Comparison of ENCODE assay signal across 23 cellular contexts in the genomic region with DNA sequence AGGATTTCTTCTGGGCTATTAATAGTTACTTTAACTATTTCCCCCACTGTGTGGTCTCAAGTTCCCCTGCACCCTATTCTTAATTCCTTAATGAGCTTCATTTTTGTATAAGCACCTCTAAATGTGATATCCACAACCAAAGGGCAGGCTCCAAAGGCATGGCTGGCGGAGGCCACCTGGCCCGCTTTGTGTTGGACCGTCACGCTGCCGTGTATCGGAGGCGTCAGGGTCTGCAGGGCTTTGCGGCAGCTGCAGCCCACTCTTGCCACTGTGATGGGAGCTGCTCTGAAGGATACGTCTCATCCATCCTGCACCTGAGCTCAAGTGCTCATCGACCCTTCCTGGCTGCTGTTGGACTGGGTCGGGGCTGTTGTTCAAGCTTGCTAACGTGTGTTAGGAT.
A peak's percentile ranks its signal among the peaks of the same experiment; 100 is the strongest.
DNase-seq lines count a peak whose midpoint lies in the region; ATAC-seq and TF ChIP-seq lines count a peak whose summit lies in the region.
"Had no signal": no experiment of that assay in that cellular context is flagged by ENCODE, and none has a peak within 500 bp of the region (broad histone marks: within the 10 kb centered on the region; RNA-seq: fewer than 3 reads in every experiment).

No MANE protein-coding gene starts in this region.

- H3K4me3 ChIP-seq in SK-N-SH (ENCODE audit: low read depth in 2 of 2, low read length in 1 of 2): no peak overlapping the region
- H3K4me3 ChIP-seq in suprapubic skin: no peak overlapping the region
- H3K4me3 ChIP-seq: tibial nerve had no signal

- H3K9ac ChIP-seq in SK-N-SH: no peak overlapping the region

- H3K27ac ChIP-seq in SK-N-SH (ENCODE audit: low read depth in 2 of 2, low read length in 1 of 2): peak overlapping the region; percentile 88 to 90; a peak in 3 of 4 replicates
- H3K27ac ChIP-seq in VCaP: peak overlapping the region; percentile 90
- H3K27ac ChIP-seq in suprapubic skin: peak overlapping the region; percentile 43

- CTCF ChIA-PET in SK-N-SH (lab: Yijun Ruan, JAX): interaction anchor here (1.1 to 3.9 kb wide), 3 partner anchors 10 to 40 kb away, joined by 3 to 21 read pairs (median 3); no protein-coding TSS in a partner anchor

- no peak overlapping the region for H2AFZ ChIP-seq in SK-N-SH (ENCODE audit: low read depth)

- H3K27me3 ChIP-seq in SK-N-SH (ENCODE audit: insufficient read depth) (no peaks in the 10 kb centered on the region), suprapubic skin (no peaks in the 10 kb centered on the region)
- H3K27me3 ChIP-seq: tibial nerve had no signal

- TF ChIP-seq CTCF in SK-N-SH (IDR thresholded peaks at IDR 0.05) (no peak), VCaP (conservative IDR thresholded peaks at IDR 0.05) (no peak), nephron (IDR thresholded peaks at IDR 0.05; ENCODE audit: unreplicated experiment in 3 of 3) (no peak), suprapubic skin (IDR thresholded peaks at IDR 0.05) (no peak)

- H3K27ac Mint-ChIP-seq in nephron: peak overlapping the region; percentile 87 to 94 (median 93)
- no peak overlapping the region for H3K27ac Mint-ChIP-seq in stimulated activated memory B cell treated with anti-CD40 and anti-IgM and Interleukin-4, amounts not matched to agents 10 μg/mL and 1 μg/mL and 100 μg/mL, for 72 hours
- H3K27ac Mint-ChIP-seq: activated CD8-positive, alpha-beta memory T cell treated with anti-CD3 and anti-CD28 coated beads, Interleukin-2, amount 10 ng/mL, durations not matched to agents 7 days and 5 days; T-cell had no signal

- DNase-seq in SK-N-SH: no peak
- DNase-seq in suprapubic skin (ENCODE audit: low spot score in 2 of 2): no peak
- DNase-seq in activated CD8-positive, alpha-beta memory T cell treated with anti-CD3 and anti-CD28 coated beads for 24 hours: no peak
- no peak for DNase-seq in activated CD4-positive, alpha-beta T cell treated with anti-CD3 and anti-CD28 coated beads, Interleukin-2, amount 50 U/mL, for 1 hour
- DNase-seq: activated CD4-positive, CD25-positive, alpha-beta regulatory T cell; activated CD8-positive, alpha-beta memory T cell treated with anti-CD3 and anti-CD28 coated beads, Interleukin-2, amount 10 ng/mL, durations not matched to agents 7 days and 5 days; anterior cingulate cortex; CD4-positive, CD25-positive, alpha-beta regulatory T cell; DND-41; foreskin melanocyte; left ventricle myocardium superior; naive thymus-derived CD4-positive, alpha-beta T cell; NCI-H2029; NCI-H748 treated with DMSO at 0.1 percent for 48 hours; stimulated activated CD4-positive, alpha-beta T cell treated with anti-CD3 and anti-CD28 coated beads, Interleukin-4, amount 100 ng/mL, for 1 hour; T-cell had no signal

- no peaks in the 10 kb centered on the region for H3K9me3 Mint-ChIP-seq in nephron
- no peaks in the 10 kb centered on the region for H3K9me3 Mint-ChIP-seq in stimulated activated memory B cell treated with anti-CD40 and anti-IgM and Interleukin-4, amounts not matched to agents 10 μg/mL and 1 μg/mL and 100 μg/mL, for 72 hours
- H3K9me3 Mint-ChIP-seq: CD4-positive, CD25-positive, alpha-beta regulatory T cell; naive thymus-derived CD4-positive, alpha-beta T cell; T-cell had no signal

- H3K9me3 ChIP-seq in SK-N-SH (no peaks in the 10 kb centered on the region), suprapubic skin (no peaks in the 10 kb centered on the region)
- H3K9me3 ChIP-seq: tibial nerve had no signal

- H3F3A ChIP-seq in SK-N-SH (replicated peaks; ENCODE audit: insufficient read depth): peaks cover 19% of the 10 kb centered on the region

- ATAC-seq in SK-N-SH treated with all-trans-retinoic acid at 6 μM for 48 hours: no peak
- no peak for ATAC-seq in stimulated activated memory B cell treated with anti-CD40 and anti-IgM and Interleukin-4, amounts not matched to agents 10 μg/mL and 1 μg/mL and 100 μg/mL, for 72 hours
- ATAC-seq: activated CD8-positive, alpha-beta memory T cell treated with anti-CD3 and anti-CD28 coated beads, Interleukin-2, amount 10 ng/mL, durations not matched to agents 7 days and 5 days; HCT116; left ventricle myocardium superior; naive thymus-derived CD4-positive, alpha-beta T cell; sciatic nerve; T-cell had no signal

- H3K36me3 Mint-ChIP-seq in nephron (ENCODE audit: low read depth): no peaks in the 10 kb centered on the region
- H3K36me3 Mint-ChIP-seq in stimulated activated memory B cell treated with anti-CD40 and anti-IgM and Interleukin-4, amounts not matched to agents 10 μg/mL and 1 μg/mL and 100 μg/mL, for 72 hours: peaks cover 12% of the 10 kb centered on the region
- H3K36me3 Mint-ChIP-seq: activated CD8-positive, alpha-beta memory T cell treated with anti-CD3 and anti-CD28 coated beads, Interleukin-2, amount 10 ng/mL, durations not matched to agents 7 days and 5 days; CD4-positive, CD25-positive, alpha-beta regulatory T cell had no signal

- peaks cover 70% of the 10 kb centered on the region for H3K4me1 Mint-ChIP-seq in nephron
- H3K4me1 Mint-ChIP-seq in stimulated activated memory B cell treated with anti-CD40 and anti-IgM and Interleukin-4, amounts not matched to agents 10 μg/mL and 1 μg/mL and 100 μg/mL, for 72 hours: peaks cover 75% of the 10 kb centered on the region

- 100% methylated on average over 5 of the region's 12 CpGs for WGBS in SK-N-SH (ENCODE audit: low lambda C conversion rate)
- 96% methylated on average over 12 of the region's 12 CpGs for WGBS in suprapubic skin

- peak overlapping the region in 1 of 3 experiments; percentile 35 for H3K4me3 Mint-ChIP-seq in nephron
- H3K4me3 Mint-ChIP-seq in stimulated activated memory B cell treated with anti-CD40 and anti-IgM and Interleukin-4, amounts not matched to agents 10 μg/mL and 1 μg/mL and 100 μg/mL, for 72 hours: no peak overlapping the region
- H3K4me3 Mint-ChIP-seq: activated CD8-positive, alpha-beta memory T cell treated with anti-CD3 and anti-CD28 coated beads, Interleukin-2, amount 10 ng/mL, durations not matched to agents 7 days and 5 days; CD4-positive, CD25-positive, alpha-beta regulatory T cell; naive thymus-derived CD4-positive, alpha-beta T cell; T-cell had no signal

- peaks cover 24 to 35% of the 10 kb centered on the region in 2 experiments; a peak in 3 of 4 replicates for H3K4me1 ChIP-seq in SK-N-SH (ENCODE audit: control insufficient read depth in 1 of 2, insufficient read depth in 2 of 2, low read depth in 1 of 2, low read length in 1 of 2)
- peaks cover 45% of the 10 kb centered on the region for H3K4me1 ChIP-seq in suprapubic skin

- TF ChIP-seq POLR2A in suprapubic skin (IDR thresholded peaks at IDR 0.05): no peak

- H3K4me2 ChIP-seq in SK-N-SH: no peak overlapping the region

- no peaks in the 10 kb centered on the region for H3K9me2 ChIP-seq in SK-N-SH

- TF ChIP-seq RAD21 in SK-N-SH (IDR thresholded peaks at IDR 0.05; ENCODE audit: low read length): no peak

- no peak for TF ChIP-seq EP300 in SK-N-SH (IDR thresholded peaks at IDR 0.05; ENCODE audit: borderline replicate concordance in 1 of 2, low read depth in 1 of 2, low read length in 1 of 2)
- TF ChIP-seq EP300 in suprapubic skin (IDR thresholded peaks at IDR 0.05): no peak

- H3K79me2 ChIP-seq in SK-N-SH (ENCODE audit: insufficient read depth): peaks cover 97% of the 10 kb centered on the region

- POLR2A ChIA-PET in SK-N-SH (lab: Yijun Ruan, JAX): interaction anchor here (0.6 kb wide), 1 partner anchor 439 kb away, joined by 3 read pairs; no protein-coding TSS in a partner anchor

- H3K27me3 Mint-ChIP-seq in nephron (ENCODE audit: low read depth): no peaks in the 10 kb centered on the region
- no peaks in the 10 kb centered on the region for H3K27me3 Mint-ChIP-seq in stimulated activated memory B cell treated with anti-CD40 and anti-IgM and Interleukin-4, amounts not matched to agents 10 μg/mL and 1 μg/mL and 100 μg/mL, for 72 hours
- H3K27me3 Mint-ChIP-seq: activated CD8-positive, alpha-beta memory T cell treated with anti-CD3 and anti-CD28 coated beads, Interleukin-2, amount 10 ng/mL, durations not matched to agents 7 days and 5 days; CD4-positive, CD25-positive, alpha-beta regulatory T cell; naive thymus-derived CD4-positive, alpha-beta T cell; T-cell had no signal

- H3K36me3 ChIP-seq in SK-N-SH (replicated peaks in 1 of 2; ENCODE audit: control insufficient read depth in 1 of 2, insufficient read depth in 2 of 2, low read length in 1 of 2) (no peaks in the 10 kb centered on the region), suprapubic skin (no peaks in the 10 kb centered on the region)
- H3K36me3 ChIP-seq: tibial nerve had no signal

- H4K20me1 ChIP-seq in SK-N-SH (ENCODE audit: insufficient read depth): peaks cover 12% of the 10 kb centered on the region; the same call in 1 of the 2 replicates

TF ChIP-seq in SK-N-SH, 30 proteins besides CTCF, POLR2A, EP300 and RAD21 (continues in another document):
- TF ChIP-seq POLR2AphosphoS5 (IDR thresholded peaks at IDR 0.05; ENCODE audit: low read depth, low read length): no peak
- TF ChIP-seq EZH2phosphoT487 (IDR thresholded peaks at IDR 0.05; ENCODE audit: borderline replicate concordance, low read depth): no peak
- no peak for TF ChIP-seq SMC3 (IDR thresholded peaks at IDR 0.05; ENCODE audit: low read depth, low read length)
- TF ChIP-seq RXRA (IDR thresholded peaks at IDR 0.05; ENCODE audit: borderline replicate concordance, low read depth): no peak
- no peak for TF ChIP-seq CHD2 (IDR thresholded peaks at IDR 0.05; ENCODE audit: low read length, partially characterized antibody)

TF ChIP-seq in SK-N-SH treated with all-trans-retinoic acid at 6 μM for 48 hours, 23 proteins besides CTCF, POLR2A, EP300 and RAD21:
- TF ChIP-seq ZNF565 (CRISPR knock-in tag; conservative IDR thresholded peaks at IDR 0.05; ENCODE audit: low read depth): no peak
TF ChIP-seq in SK-N-SH treated with all-trans-retinoic acid at 6 μM for 48 hours: peak in this region for 0.
